25 cellular contexts compared by ENCODE assay signal in the genomic region with DNA sequence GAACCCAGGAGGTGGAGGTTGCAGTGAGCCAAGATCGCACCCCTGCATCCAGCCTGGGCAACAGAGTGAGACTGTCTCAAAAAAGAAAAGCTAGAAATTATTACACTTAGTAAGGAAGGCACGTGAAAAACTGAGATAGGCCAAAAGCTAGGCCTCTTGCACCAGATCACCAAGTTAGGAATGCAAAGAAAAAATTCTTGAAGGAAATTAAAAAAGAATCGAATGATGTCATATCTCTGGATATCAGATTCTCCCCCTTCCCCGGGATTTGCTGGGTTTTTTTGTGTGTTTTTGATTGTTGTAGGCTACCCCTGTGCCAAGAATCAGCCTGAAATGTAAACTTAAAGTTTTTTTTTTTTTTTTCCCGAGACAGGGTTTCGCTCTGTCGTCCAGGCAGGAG.
"Had no signal": no experiment of that assay in that cellular context is flagged by ENCODE, and none has a peak within 500 bp of the region (broad histone marks: within the 10 kb centered on the region; RNA-seq: fewer than 3 reads in every experiment).

No MANE protein-coding gene starts in this region.

- H3K27me3 Mint-ChIP-seq: activated B cell treated with CpG ODN at 0.5 μM for 24 hours; activated CD4-positive, alpha-beta T cell treated with anti-CD3 and anti-CD28 coated beads, Interleukin-2, amount 10 ng/mL, durations not matched to agents 24 days and 14 days; central memory CD8-positive, alpha-beta T cell; dendritic cell treated with granulocyte-macrophage colony-stimulating factor and Interleukin-4, amounts not matched to agents 40 ng/mL and 50 ng/mL, for 4 days; effector memory CD8-positive, alpha-beta T cell; stimulated activated naive B cell treated with anti-CD40 and anti-IgM and Interleukin-4, amounts not matched to agents 10 μg/mL and 1 μg/mL and 100 μg/mL, for 72 hours had no signal

- H3K4me1 Mint-ChIP-seq: activated B cell treated with CpG ODN at 0.5 μM for 24 hours had no signal

- H3K27ac ChIP-seq: body of pancreas, epithelial cell of prostate, foreskin keratinocyte, lower lobe of right lung, skin epidermis had no signal

- ATAC-seq: activated CD8-positive, alpha-beta T cell treated with anti-CD3 and anti-CD28 coated beads, Interleukin-2, amount 10 ng/mL, durations not matched to agents 7 days and 5 days; activated naive CD4-positive, alpha-beta T cell treated with anti-CD3 and anti-CD28 coated beads, Interleukin-2, amount 50 U/mL, for 72 hours; body of pancreas; effector memory CD8-positive, alpha-beta T cell; foreskin keratinocyte; left cardiac atrium; lower lobe of right lung; stimulated activated naive B cell treated with anti-CD40 and anti-IgM and Interleukin-4, amounts not matched to agents 10 μg/mL and 1 μg/mL and 100 μg/mL, for 72 hours had no signal

- H3K4me3 Mint-ChIP-seq: activated B cell treated with CpG ODN at 0.5 μM for 24 hours; activated CD4-positive, alpha-beta T cell treated with anti-CD3 and anti-CD28 coated beads, Interleukin-2, amount 10 ng/mL, durations not matched to agents 24 days and 14 days; activated CD8-positive, alpha-beta T cell treated with anti-CD3 and anti-CD28 coated beads, Interleukin-2, amount 10 ng/mL, durations not matched to agents 7 days and 5 days; central memory CD8-positive, alpha-beta T cell; dendritic cell treated with granulocyte-macrophage colony-stimulating factor and Interleukin-4, amounts not matched to agents 40 ng/mL and 50 ng/mL, for 4 days; effector memory CD8-positive, alpha-beta T cell; immature natural killer cell; nephron; stimulated activated naive B cell treated with anti-CD40 and anti-IgM and Interleukin-4, amounts not matched to agents 10 μg/mL and 1 μg/mL and 100 μg/mL, for 72 hours had no signal

- H3K27me3 ChIP-seq: body of pancreas, foreskin keratinocyte had no signal

- DNase-seq: activated B cell treated with CpG ODN at 0.5 μM for 24 hours; activated CD4-positive, alpha-beta T cell treated with anti-CD3 and anti-CD28 coated beads, Interleukin-2, amount 10 ng/mL, durations not matched to agents 24 days and 14 days; activated CD8-positive, alpha-beta memory T cell treated with anti-CD3 and anti-CD28 coated beads, Interleukin-2, amount 50 U/mL, for 4 hours; activated CD8-positive, alpha-beta T cell treated with anti-CD3 and anti-CD28 coated beads, Interleukin-2, amount 10 ng/mL, durations not matched to agents 7 days and 5 days; activated gamma-delta T cell; activated T-cell treated with anti-CD3 and anti-CD28 coated beads, Interleukin-2, amount 50 U/mL, for 48 hours; amniotic stem cell; body of pancreas; effector memory CD8-positive, alpha-beta T cell; foreskin keratinocyte; immature natural killer cell; left cardiac atrium; lower lobe of right lung; nucleus accumbens; stimulated activated CD4-positive, alpha-beta T cell treated with anti-CD3 and anti-CD28 coated beads, Interleukin-15, amount 100 ng/mL, for 24 hours; stimulated activated CD4-positive, alpha-beta T cell treated with anti-CD3 and anti-CD28 coated beads, Interleukin-4, amount 100 ng/mL, for 1 hour; stimulated activated naive B cell treated with anti-CD40 and anti-IgM and Interleukin-4, amounts not matched to agents 10 μg/mL and 1 μg/mL and 100 μg/mL, for 72 hours; T-helper 2 cell; trophoblast cell had no signal

- H3K27ac Mint-ChIP-seq: activated B cell treated with CpG ODN at 0.5 μM for 24 hours; activated CD4-positive, alpha-beta T cell treated with anti-CD3 and anti-CD28 coated beads, Interleukin-2, amount 10 ng/mL, durations not matched to agents 24 days and 14 days; activated CD8-positive, alpha-beta T cell treated with anti-CD3 and anti-CD28 coated beads, Interleukin-2, amount 10 ng/mL, durations not matched to agents 7 days and 5 days; dendritic cell treated with granulocyte-macrophage colony-stimulating factor and Interleukin-4, amounts not matched to agents 40 ng/mL and 50 ng/mL, for 4 days; nephron had no signal

- H3K9me3 Mint-ChIP-seq: activated B cell treated with CpG ODN at 0.5 μM for 24 hours; activated CD4-positive, alpha-beta T cell treated with anti-CD3 and anti-CD28 coated beads, Interleukin-2, amount 10 ng/mL, durations not matched to agents 24 days and 14 days; activated naive CD4-positive, alpha-beta T cell treated with anti-CD3 and anti-CD28 coated beads, Interleukin-2, amount 50 U/mL, for 72 hours; central memory CD8-positive, alpha-beta T cell; dendritic cell treated with granulocyte-macrophage colony-stimulating factor and Interleukin-4, amounts not matched to agents 40 ng/mL and 50 ng/mL, for 4 days; effector memory CD8-positive, alpha-beta T cell; immature natural killer cell; nephron; stimulated activated naive B cell treated with anti-CD40 and anti-IgM and Interleukin-4, amounts not matched to agents 10 μg/mL and 1 μg/mL and 100 μg/mL, for 72 hours had no signal

- H3K4me3 ChIP-seq: body of pancreas, lower lobe of right lung, skin epidermis had no signal

- H3K9me3 ChIP-seq: body of pancreas, lower lobe of right lung had no signal

- H3K36me3 Mint-ChIP-seq: activated naive CD4-positive, alpha-beta T cell treated with anti-CD3 and anti-CD28 coated beads, Interleukin-2, amount 50 U/mL, for 72 hours; immature natural killer cell had no signal
